17 cellular contexts compared by ENCODE assay signal in the genomic region with DNA sequence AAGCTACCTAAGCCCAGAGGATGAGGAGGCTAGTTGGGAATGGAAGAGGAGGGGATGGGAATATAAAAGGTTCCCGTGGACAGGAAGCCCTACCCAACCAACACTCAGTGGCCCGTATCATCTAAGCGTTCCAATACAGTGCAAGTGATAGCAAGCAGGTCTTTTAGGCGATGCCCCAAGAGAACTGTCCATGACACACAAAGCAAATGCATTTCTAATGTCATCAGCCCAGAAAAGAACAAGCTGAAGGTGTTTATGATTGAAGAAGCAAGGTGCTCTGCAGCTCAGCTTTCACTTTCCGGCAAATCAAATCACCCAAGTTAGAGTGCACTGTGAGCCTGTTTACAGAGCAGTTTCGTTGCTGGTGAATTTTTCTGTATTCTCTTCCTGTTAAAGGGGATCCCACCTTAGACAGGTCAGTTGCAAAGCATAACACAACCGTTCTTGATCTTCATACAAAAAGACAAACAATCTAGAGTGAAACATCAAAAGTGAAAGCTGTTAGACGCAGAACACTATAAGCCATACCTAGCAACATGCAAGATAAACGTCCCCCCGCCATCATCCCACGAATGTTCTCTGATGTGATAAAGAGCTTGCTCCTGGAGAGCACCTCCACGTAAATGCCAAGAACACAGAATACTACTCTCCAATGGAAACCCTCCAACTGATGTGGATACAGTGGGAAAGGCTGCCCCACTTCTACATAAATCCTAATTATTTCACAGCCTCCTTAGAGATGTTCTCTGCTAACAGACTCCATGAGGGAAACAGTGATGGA. TPM values are rescaled to one million over a fixed set of nuclear protein-coding genes. Genes with fewer than 3 reads are reported as not detected.
"Had no signal": no experiment of that assay in that cellular context is flagged by ENCODE, and none has a peak within 500 bp of the region (broad histone marks: within the 10 kb centered on the region; RNA-seq: fewer than 3 reads in every experiment).

No MANE protein-coding gene starts in this region.

- ATAC-seq: activated CD4-positive, CD25-positive, alpha-beta regulatory T cell treated with anti-CD3 and anti-CD28 coated beads, Interleukin-2, amount 50 U/mL, for 24 hours; activated CD8-positive, alpha-beta T cell treated with anti-CD3 and anti-CD28 coated beads, Interleukin-2, amount 10 ng/mL, durations not matched to agents 7 days and 5 days; activated naive CD8-positive, alpha-beta T cell treated with anti-CD3 and anti-CD28 coated beads, Interleukin-2, amount 50 U/mL, for 24 hours; activated T-cell treated with anti-CD3 and anti-CD28 coated beads, Interleukin-2, amount 50 U/mL, for 4 hours; heart right ventricle; naive thymus-derived CD8-positive, alpha-beta T cell had no signal

- H3K9me3 ChIP-seq: heart right ventricle, sigmoid colon, spleen, thyroid gland had no signal

- H3K4me1 ChIP-seq: parathyroid adenoma, sigmoid colon, spleen had no signal

- H3K9ac ChIP-seq: parathyroid adenoma had no signal

- H3K27ac ChIP-seq: heart right ventricle, parathyroid adenoma, sigmoid colon, spleen, thyroid gland had no signal

- H3K36me3 ChIP-seq: heart right ventricle, sigmoid colon, spleen, thyroid gland had no signal

- H3K4me3 ChIP-seq: heart right ventricle, sigmoid colon, spleen, thyroid gland had no signal

- H3K27me3 ChIP-seq: sigmoid colon, spleen, thyroid gland had no signal

- DNase-seq: activated CD4-positive, alpha-beta T cell treated with anti-CD3 and anti-CD28 coated beads, Interleukin-2, amount 10 ng/mL, durations not matched to agents 7 days and 5 days; activated CD8-positive, alpha-beta T cell treated with anti-CD3 and anti-CD28 coated beads, Interleukin-2, amount 10 ng/mL, durations not matched to agents 7 days and 5 days; activated naive CD4-positive, alpha-beta T cell treated with anti-CD3 and anti-CD28 coated beads, Interleukin-2, amount 10 ng/mL, durations not matched to agents 7 days and 5 days; activated naive CD8-positive, alpha-beta T cell treated with anti-CD3 and anti-CD28 coated beads, Interleukin-2, amount 50 U/mL, for 24 hours; activated T-cell treated with anti-CD3 and anti-CD28 coated beads, Interleukin-2, amount 50 U/mL, for 4 hours; anterior cingulate cortex; erythroblast; heart right ventricle; immature natural killer cell; naive thymus-derived CD8-positive, alpha-beta T cell; sigmoid colon; spleen; stimulated activated CD4-positive, alpha-beta T cell treated with anti-CD3 and anti-CD28 coated beads, Interleukin-4, amount 100 ng/mL, for 4 hours; stimulated activated naive CD4-positive, alpha-beta T cell; thyroid gland had no signal

RNA-seq across cellular contexts. Expression of gene PGBD5, which starts 54.0 kb away (rescaled TPM):
- total RNA-seq: activated CD4-positive, alpha-beta T cell treated with anti-CD3 and anti-CD28 coated beads, Interleukin-2, amount 10 ng/mL, durations not matched to agents 7 days and 5 days; activated CD8-positive, alpha-beta T cell treated with anti-CD3 and anti-CD28 coated beads, Interleukin-2, amount 10 ng/mL, durations not matched to agents 7 days and 5 days; naive thymus-derived CD8-positive, alpha-beta T cell had no signal
